ENCODE assay signal across 28 cellular contexts in genomic region chr2:241964133-241964532, GRCh38.
DNase-seq lines count a peak whose midpoint lies in the region; ATAC-seq, FAIRE-seq and TF ChIP-seq lines count a peak whose summit lies in the region.
"Had no signal": no experiment of that assay in that cellular context is flagged by ENCODE, and none has a peak within 500 bp of the region (broad histone marks: within the 10 kb centered on the region; RNA-seq: fewer than 3 reads in every experiment).

No MANE protein-coding gene starts in this region.

- peak overlapping the region; percentile 23 for H3K27ac Mint-ChIP-seq in activated naive CD8-positive, alpha-beta T cell
- no peak overlapping the region for H3K27ac Mint-ChIP-seq in activated naive CD8-positive, alpha-beta T cell treated with anti-CD3 and anti-CD28 coated beads for 36 hours
- H3K27ac Mint-ChIP-seq in activated B cell treated with CpG ODN at 0.5 μM for 24 hours (peak overlapping the region; percentile 89), naive B cell (peak overlapping the region; percentile 87 to 99 (median 96))
- H3K27ac Mint-ChIP-seq: activated CD4-positive, alpha-beta memory T cell treated with anti-CD3 and anti-CD28 coated beads, Interleukin-2, amount 10 ng/mL, durations not matched to agents 7 days and 5 days; activated T-helper 2 cell treated with anti-CD3 and anti-CD28 coated beads, Interferon-gamma antibody, Interleukin-2, Interleukin-4, amounts not matched to agents 10 μg/mL and 5 μg/mL and 100 μg/mL, durations not matched to agents 14 hours and 24 hours and 36 hours; effector memory CD8-positive, alpha-beta T cell; H9; neural progenitor cell; WTC11 had no signal

- no peak overlapping the region for H3K27ac ChIP-seq in testis
- H3K27ac ChIP-seq: A549, brain microvascular endothelial cell, neural progenitor cell had no signal

- intact Hi-C loops in activated B cell treated with CpG ODN at 0.5 μM for 24 hours (cut with micrococcal nuclease): loop anchor here (5.0 kb wide), 1 partner anchor 33 kb away; no protein-coding TSS in a partner anchor
- intact Hi-C loops in testis (cut with DNase I; ENCODE audit: low total_unique reads): no loop called here
- intact Hi-C loops in Right ventricle myocardium superior (cut with DNase I): no loop called here

- no peaks in the 10 kb centered on the region for H3K36me3 ChIP-seq in testis (ENCODE audit: low read depth, missing control alignments)
- H3K36me3 ChIP-seq: BE2C, brain microvascular endothelial cell, neural progenitor cell had no signal

- no peak for FAIRE-seq in GM12891 (lab: Jason Lieb, UNC)
- FAIRE-seq: A549, HepG2 had no signal

- CTCF ChIA-PET in activated B cell treated with CpG ODN at 0.5 μM for 24 hours (lab: Charles Lee): no interaction called here

- H3K27me3 ChIP-seq in testis: no peaks in the 10 kb centered on the region
- H3K27me3 ChIP-seq: BE2C, neural progenitor cell had no signal

- H3K4me1 Mint-ChIP-seq in activated naive CD8-positive, alpha-beta T cell (ENCODE audit: low read depth): peaks cover 29% of the 10 kb centered on the region
- peaks cover 42% of the 10 kb centered on the region for H3K4me1 Mint-ChIP-seq in activated naive CD8-positive, alpha-beta T cell treated with anti-CD3 and anti-CD28 coated beads for 36 hours
- H3K4me1 Mint-ChIP-seq in activated B cell treated with CpG ODN at 0.5 μM for 24 hours (peaks cover 81% of the 10 kb centered on the region), naive B cell (peaks cover 63 to 84% (median 73%) of the 10 kb centered on the region in 3 donors)
- H3K4me1 Mint-ChIP-seq: WTC11 had no signal

- TF ChIP-seq CTCF in activated B cell treated with CpG ODN at 0.5 μM for 24 hours (IDR thresholded peaks at IDR 0.05) (no peak), testis (IDR thresholded peaks at IDR 0.05) (no peak)

- POLR2A ChIA-PET in activated B cell treated with CpG ODN at 0.5 μM for 24 hours (lab: Charles Lee): interaction anchor here (0.7 to 1.1 kb wide), 7 partner anchors 13 to 1397 kb away, joined by 3 to 7 read pairs (median 5); no protein-coding TSS in a partner anchor

- no peak for TF ChIP-seq POLR2A in testis (IDR thresholded peaks at IDR 0.05)
- no peak for TF ChIP-seq POLR2A in GM12891 (IDR thresholded peaks at IDR 0.05; ENCODE audit: low read depth, low read length)

- no peaks in the 10 kb centered on the region for H3K9me3 Mint-ChIP-seq in activated naive CD8-positive, alpha-beta T cell (ENCODE audit: low read depth)
- peaks cover 1% of the 10 kb centered on the region for H3K9me3 Mint-ChIP-seq in activated naive CD8-positive, alpha-beta T cell treated with anti-CD3 and anti-CD28 coated beads for 36 hours
- H3K9me3 Mint-ChIP-seq in activated B cell treated with CpG ODN at 0.5 μM for 24 hours: no peaks in the 10 kb centered on the region
- H3K9me3 Mint-ChIP-seq in naive B cell: no peaks in the 10 kb centered on the region
- H3K9me3 Mint-ChIP-seq: activated CD4-positive, alpha-beta memory T cell treated with anti-CD3 and anti-CD28 coated beads, Interleukin-2, amount 10 ng/mL, durations not matched to agents 7 days and 5 days; activated T-helper 2 cell treated with anti-CD3 and anti-CD28 coated beads, Interferon-gamma antibody, Interleukin-2, Interleukin-4, amounts not matched to agents 10 μg/mL and 5 μg/mL and 100 μg/mL, durations not matched to agents 14 hours and 24 hours and 36 hours; effector memory CD8-positive, alpha-beta T cell had no signal

- WGBS in testis, 2 donors: 63 to 76% methylated on average over 7 of the region's 7 CpGs

- no peaks in the 10 kb centered on the region for H3K27me3 Mint-ChIP-seq in activated naive CD8-positive, alpha-beta T cell
- no peaks in the 10 kb centered on the region for H3K27me3 Mint-ChIP-seq in activated naive CD8-positive, alpha-beta T cell treated with anti-CD3 and anti-CD28 coated beads for 36 hours
- no peaks in the 10 kb centered on the region for H3K27me3 Mint-ChIP-seq in activated B cell treated with CpG ODN at 0.5 μM for 24 hours
- no peaks in the 10 kb centered on the region for H3K27me3 Mint-ChIP-seq in naive B cell
- H3K27me3 Mint-ChIP-seq: effector memory CD8-positive, alpha-beta T cell had no signal

- H3K4me1 ChIP-seq in testis: no peaks in the 10 kb centered on the region
- H3K4me1 ChIP-seq: A549, BE2C, neural progenitor cell had no signal

- ATAC-seq in activated B cell treated with CpG ODN at 0.5 μM for 24 hours (ENCODE audit: low read depth) (no peak), naive B cell (ENCODE audit: low read depth in 2 of 2) (no peak), Right ventricle myocardium superior (ENCODE audit: poor library complexity) (no peak)
- ATAC-seq: A549; effector memory CD8-positive, alpha-beta T cell; esophagus mucosa; HepG2; left lobe of liver; WTC11 had no signal

- no peak overlapping the region for H3K4me3 ChIP-seq in testis
- H3K4me3 ChIP-seq: A549, neural progenitor cell had no signal

- no peak overlapping the region for H3K4me3 Mint-ChIP-seq in activated naive CD8-positive, alpha-beta T cell
- H3K4me3 Mint-ChIP-seq in activated naive CD8-positive, alpha-beta T cell treated with anti-CD3 and anti-CD28 coated beads for 36 hours: no peak overlapping the region
- H3K4me3 Mint-ChIP-seq in activated B cell treated with CpG ODN at 0.5 μM for 24 hours (peak overlapping the region; percentile 60), naive B cell (peak overlapping the region; percentile 49 to 77 (median 71))
- H3K4me3 Mint-ChIP-seq: activated CD4-positive, alpha-beta memory T cell treated with anti-CD3 and anti-CD28 coated beads, Interleukin-2, amount 10 ng/mL, durations not matched to agents 7 days and 5 days; effector memory CD8-positive, alpha-beta T cell; H9; neural progenitor cell; WTC11 had no signal

- H3K9me3 ChIP-seq in testis: no peaks in the 10 kb centered on the region
- H3K9me3 ChIP-seq: A549, BE2C, SK-N-SH had no signal

- no peak for DNase-seq in activated naive CD8-positive, alpha-beta T cell treated with anti-CD3 and anti-CD28 coated beads for 36 hours
- no peak for DNase-seq in activated B cell treated with CpG ODN at 0.5 μM for 24 hours
- DNase-seq in naive B cell: no peak
- peak; percentile 39 for DNase-seq in testis
- no peak for DNase-seq in GM12891 (ENCODE audit: insufficient read length, low spot score)
- DNase-seq in Right ventricle myocardium superior: no peak
- no peak for DNase-seq in COLO829 (ENCODE audit: low spot score)
- DNase-seq: activated CD4-positive, alpha-beta memory T cell treated with anti-CD3 and anti-CD28 coated beads, Interleukin-2, amount 10 ng/mL, durations not matched to agents 7 days and 5 days; BE2C; brain microvascular endothelial cell; DND-41; effector memory CD8-positive, alpha-beta T cell; foreskin melanocyte; H9; NCI-H1092 treated with DMSO at 0.1 percent for 48 hours; NCI-H187 treated with DMSO at 0.1 percent for 48 hours; NCI-H446; NCI-H82; SK-N-SH; stimulated activated CD4-positive, alpha-beta T cell treated with anti-CD3 and anti-CD28 coated beads, Interleukin-1b, Interleukin-23, amount 100 ng/mL, for 48 hours had no signal

- H3K36me3 Mint-ChIP-seq in activated naive CD8-positive, alpha-beta T cell: peaks cover 4% of the 10 kb centered on the region
- H3K36me3 Mint-ChIP-seq in activated naive CD8-positive, alpha-beta T cell treated with anti-CD3 and anti-CD28 coated beads for 36 hours: peaks cover 12% of the 10 kb centered on the region
- H3K36me3 Mint-ChIP-seq in activated B cell treated with CpG ODN at 0.5 μM for 24 hours (ENCODE audit: low read depth) (peaks cover 11% of the 10 kb centered on the region), naive B cell (peaks cover 2 to 3% of the 10 kb centered on the region in 2 donors)
- H3K36me3 Mint-ChIP-seq: neural progenitor cell, WTC11 had no signal

TF ChIP-seq in GM12891, 5 proteins besides CTCF, POLR2A, EP300 and RAD21:
- TF ChIP-seq POU2F2 (IDR thresholded peaks at IDR 0.05; ENCODE audit: low read depth, low read length) (no peak), TAF1 (IDR thresholded peaks at IDR 0.05; ENCODE audit: low read depth, low read length) (no peak), SPI1 (IDR thresholded peaks at IDR 0.05; ENCODE audit: low read depth, low read length) (no peak), PAX5 (IDR thresholded peaks at IDR 0.05; ENCODE audit: insufficient read depth, low read length, severe bottlenecking) (no peak), POLR2AphosphoS5 (IDR thresholded peaks at IDR 0.05; ENCODE audit: low read depth, low read length) (no peak)

Comparison
In these comparisons a context has a peak if more than half of its experiments do, and no peak if none do; other contexts are left out.
1. H3K4me3 Mint-ChIP-seq: peak in activated B cell treated with CpG ODN at 0.5 μM for 24 hours (single experiment) and naive B cell (8 of 8); none in activated naive CD8-positive, alpha-beta T cell (single experiment) and activated naive CD8-positive, alpha-beta T cell treated with anti-CD3 and anti-CD28 coated beads for 36 hours (single experiment).